10 cellular contexts compared by ENCODE assay signal in genomic region chr15:32730677-32731654, GRCh38. TPM values are rescaled to one million over a fixed set of nuclear protein-coding genes. Genes with fewer than 3 reads are reported as not detected.
DNase-seq lines count a peak whose midpoint lies in the region; ATAC-seq, FAIRE-seq and TF ChIP-seq lines count a peak whose summit lies in the region.
"Had no signal": no experiment of that assay in that cellular context is flagged by ENCODE, and none has a peak within 500 bp of the region (broad histone marks: within the 10 kb centered on the region; RNA-seq: fewer than 3 reads in every experiment).

No MANE protein-coding gene starts in this region.

- peak overlapping the region; percentile 67 for H3K4ac ChIP-seq in IMR-90 (ENCODE audit: low read depth, low read length)

- peak overlapping the region; percentile 8; the same call in 1 of the 2 replicates for H3K18ac ChIP-seq in IMR-90 (ENCODE audit: low read depth, low read length)

- H3K9me1 ChIP-seq in IMR-90 (ENCODE audit: insufficient read depth, low read length) = peaks cover 17% of the 10 kb centered on the region

- no TSS peak for BruUV-seq in IMR-90 (replicated peaks; lab: Mats Ljungman, UMichigan)

- TF ChIP-seq RAD21 in IMR-90 (IDR thresholded peaks at IDR 0.05; ENCODE audit: low read length) = no peak

- peaks cover 3 to 13% (median 8%) of the 10 kb centered on the region in 7 donors for H3K9me3 Mint-ChIP-seq in CD14-positive monocyte
- peaks cover 3% of the 10 kb centered on the region for H3K9me3 Mint-ChIP-seq in stimulated activated effector memory CD8-positive, alpha-beta T cell treated with anti-CD3 and anti-CD28 coated beads, Interleukin-12 subunit alpha, Interleukin-12 subunit beta, amount 100 ng/mL, for 72 hours

- no peak overlapping the region for H3K4me3 ChIP-seq in IMR-90 (ENCODE audit: insufficient read depth, low read depth, low read length)
- H3K4me3 ChIP-seq in bronchial epithelial cell (ENCODE audit: low read depth, low read length) = no peak overlapping the region
- no peak overlapping the region for H3K4me3 ChIP-seq in lung
- H3K4me3 ChIP-seq in Karpas-422 (ENCODE audit: low read length) = no peak overlapping the region

- H3K56ac ChIP-seq in IMR-90 (ENCODE audit: extremely low read depth, insufficient read depth, low read length) = no peak overlapping the region

- no peak for DNase-seq in CD14-positive monocyte (ENCODE audit: low spot score)
- DNase-seq in IMR-90 = no peak
- DNase-seq in bronchial epithelial cell (ENCODE audit: low read depth) = peak; percentile 81
- DNase-seq in lung (ENCODE audit: low spot score) = peak; percentile 71
- DNase-seq in DMS79 treated with DMSO at 0.1 percent for 48 hours (lab: John Stamatoyannopoulos, UW) = no peak
- DNase-seq in Karpas-422 = no peak
- no peak for DNase-seq in activated effector memory CD4-positive, alpha-beta T cell treated with Interleukin-2 at 50 U/mL for 16 hours
- DNase-seq in stimulated activated effector memory CD8-positive, alpha-beta T cell treated with anti-CD3 and anti-CD28 coated beads, Interleukin-12 subunit alpha, Interleukin-12 subunit beta, amount 100 ng/mL, for 72 hours (ENCODE audit: low spot score in 2 of 2) = no peak
- DNase-seq: amniotic stem cell had no signal

- in situ Hi-C loops in IMR-90 (cut with MboI; ENCODE audit: low sequenced_read_pairs) = no loop called here

- ATAC-seq in IMR-90 (ENCODE audit: low read depth) (peak; percentile 44), lung (ENCODE audit: insufficient read depth, low FRiP score) (no peak)
- no peak for ATAC-seq in stimulated activated effector memory CD8-positive, alpha-beta T cell treated with anti-CD3 and anti-CD28 coated beads, Interleukin-12 subunit alpha, Interleukin-12 subunit beta, amount 100 ng/mL, for 72 hours

- peak; percentile 89 for FAIRE-seq in bronchial epithelial cell (lab: Jason Lieb, UNC)

- H3K79me2 ChIP-seq in Karpas-422 (ENCODE audit: low read length) = no peaks in the 10 kb centered on the region

- H3K4me1 Mint-ChIP-seq in CD14-positive monocyte = peaks cover 5% of the 10 kb centered on the region
- H3K4me1 Mint-ChIP-seq in stimulated activated effector memory CD8-positive, alpha-beta T cell treated with anti-CD3 and anti-CD28 coated beads, Interleukin-12 subunit alpha, Interleukin-12 subunit beta, amount 100 ng/mL, for 72 hours = no peaks in the 10 kb centered on the region

- H3K9ac ChIP-seq in IMR-90 (ENCODE audit: low read depth, low read length) (no peak overlapping the region), Karpas-422 (ENCODE audit: low read length) (no peak overlapping the region)

- H4K91ac ChIP-seq in IMR-90 (ENCODE audit: insufficient read depth, low read depth, low read length) = peak overlapping the region; percentile 10; the same call in 1 of the 2 replicates

- peak overlapping the region; percentile 13; the same call in 1 of the 2 replicates for H2BK120ac ChIP-seq in IMR-90 (ENCODE audit: low read depth, low read length)

- peaks cover 5% of the 10 kb centered on the region for H3K4me1 ChIP-seq in IMR-90 (ENCODE audit: control insufficient read depth, insufficient read depth, low read length)
- H3K4me1 ChIP-seq in lung (ENCODE audit: control insufficient read depth in 2 of 2, insufficient read depth in 2 of 2, low read length in 2 of 2) = no peaks in the 10 kb centered on the region
- H3K4me1 ChIP-seq in Karpas-422 (ENCODE audit: low read length) = no peaks in the 10 kb centered on the region

- CTCF ChIA-PET in IMR-90 (lab: Yijun Ruan, JAX) = no interaction called here

- H4K20me1 ChIP-seq in IMR-90 (ENCODE audit: insufficient read depth, low read length) (peaks cover 62% of the 10 kb centered on the region), Karpas-422 (ENCODE audit: insufficient read depth, low read depth, low read length) (no peaks in the 10 kb centered on the region)

- H3K79me1 ChIP-seq in IMR-90 (ENCODE audit: low read depth in 1 of 2, low read length in 2 of 2) = peaks cover 27 to 50% of the 10 kb centered on the region in 2 experiments

- H2BK5ac ChIP-seq in IMR-90 (ENCODE audit: low read depth, low read length, poor library complexity, severe bottlenecking) = peak overlapping the region; percentile 71

- TF ChIP-seq CTCF in CD14-positive monocyte (IDR thresholded peaks at IDR 0.05) (no peak), IMR-90 (conservative IDR thresholded peaks at IDR 0.05; ENCODE audit: low read depth, low read length) (no peak), bronchial epithelial cell (IDR thresholded peaks at IDR 0.05; ENCODE audit: insufficient read depth, low read length, severe bottlenecking) (no peak), lung (IDR thresholded peaks at IDR 0.05; ENCODE audit: control extremely low read depth, extremely low read depth) (no peak)

- peak overlapping the region; percentile 69 for H2AK5ac ChIP-seq in IMR-90 (ENCODE audit: low read depth, low read length)

- WGBS in IMR-90 (ENCODE audit: extremely low coverage in 2 of 2, insufficient read length in 1 of 2), 2 experiments = 75% methylated on average over 4 of the region's 27 CpGs; no CpG with 5 or more reads in 1 of the 2 experiments
- WGBS in lung, 2 donors = 53 to 63% methylated on average over 26 to 27 of the region's 27 CpGs

- 0 out of 2 replicates have a peak overlapping the region, but pooled peaks have one; percentile 3 for H2BK20ac ChIP-seq in IMR-90 (ENCODE audit: low read depth, low read length)

- H3K36me3 ChIP-seq in IMR-90 (ENCODE audit: control insufficient read depth, insufficient read depth, low read length) = peaks cover 58% of the 10 kb centered on the region
- no peaks in the 10 kb centered on the region for H3K36me3 ChIP-seq in bronchial epithelial cell (ENCODE audit: control insufficient read depth, insufficient read depth, low read length)
- H3K36me3 ChIP-seq in lung (ENCODE audit: control insufficient read depth in 2 of 2, insufficient read depth in 2 of 2, low read length in 2 of 2) = no peaks in the 10 kb centered on the region
- H3K36me3 ChIP-seq in Karpas-422 (ENCODE audit: insufficient read depth, low read length) = no peaks in the 10 kb centered on the region

- H3K14ac ChIP-seq in IMR-90 (replicated peaks; ENCODE audit: low read depth, low read length) = peak overlapping the region; percentile 79

- no peak overlapping the region for H3K27ac ChIP-seq in IMR-90 (ENCODE audit: insufficient read depth, low read length)
- no peak overlapping the region for H3K27ac ChIP-seq in lung (ENCODE audit: low read depth in 1 of 2, low read length in 1 of 2)
- no peak overlapping the region for H3K27ac ChIP-seq in Karpas-422 (ENCODE audit: low read length)

- no peaks in the 10 kb centered on the region for H3K36me3 Mint-ChIP-seq in CD14-positive monocyte
- no peaks in the 10 kb centered on the region for H3K36me3 Mint-ChIP-seq in stimulated activated effector memory CD8-positive, alpha-beta T cell treated with anti-CD3 and anti-CD28 coated beads, Interleukin-12 subunit alpha, Interleukin-12 subunit beta, amount 100 ng/mL, for 72 hours

- H3K27me3 ChIP-seq in IMR-90 (ENCODE audit: control insufficient read depth, insufficient read depth, low read length) (no peaks in the 10 kb centered on the region), bronchial epithelial cell (ENCODE audit: control insufficient read depth, insufficient read depth, low read length) (peaks cover 6% of the 10 kb centered on the region), lung (ENCODE audit: control insufficient read depth, insufficient read depth) (no peaks in the 10 kb centered on the region), Karpas-422 (ENCODE audit: low read length) (no peaks in the 10 kb centered on the region)

- dilution Hi-C loops in IMR-90 (cut with HindIII; ENCODE audit: low sequenced_read_pairs, unreplicated experiment) = no loop called here

- no peak overlapping the region for H2BK15ac ChIP-seq in IMR-90 (ENCODE audit: low read depth, low read length)

- H4K8ac ChIP-seq in IMR-90 (ENCODE audit: low read depth in 2 of 2, low read length in 2 of 2) = peak overlapping the region; percentile 25 to 29; a peak in 3 of 4 replicates

- POLR2A ChIA-PET in IMR-90 (lab: Charles Lee; ENCODE audit: unreplicated experiment) = no interaction called here

- H4K5ac ChIP-seq in IMR-90 (ENCODE audit: low read depth, low read length) = peak overlapping the region; percentile 13; the same call in 1 of the 2 replicates

- peak; percentile 8 for TF ChIP-seq POLR2A in IMR-90 (IDR thresholded peaks at IDR 0.05; ENCODE audit: low read depth, low read length)

- H3K4me2 ChIP-seq in IMR-90 (ENCODE audit: low read depth, low read length) (no peak overlapping the region), Karpas-422 (ENCODE audit: low read depth, low read length, poor library complexity, severe bottlenecking) (no peak overlapping the region)

- H2AFZ ChIP-seq in IMR-90 (replicated peaks; ENCODE audit: low read length, poor library complexity) (peak overlapping the region; percentile 45), Karpas-422 (ENCODE audit: low read length) (no peak overlapping the region)

- H3K27ac Mint-ChIP-seq in CD14-positive monocyte = no peak overlapping the region
- no peak overlapping the region for H3K27ac Mint-ChIP-seq in stimulated activated effector memory CD8-positive, alpha-beta T cell treated with anti-CD3 and anti-CD28 coated beads, Interleukin-12 subunit alpha, Interleukin-12 subunit beta, amount 100 ng/mL, for 72 hours

- intact Hi-C loops in CD14-positive monocyte (cut with micrococcal nuclease) (no loop called here), IMR-90 (cut with micrococcal nuclease) (no loop called here)

- H3K9me3 ChIP-seq in IMR-90 (ENCODE audit: control insufficient read depth, insufficient read depth, low read length) = no peaks in the 10 kb centered on the region
- no peaks in the 10 kb centered on the region for H3K9me3 ChIP-seq in lung (ENCODE audit: control insufficient read depth in 2 of 2, insufficient read depth in 1 of 2, low read length in 1 of 2)
- no peaks in the 10 kb centered on the region for H3K9me3 ChIP-seq in Karpas-422 (ENCODE audit: low read length)

- no peaks in the 10 kb centered on the region for H3K9me2 ChIP-seq in Karpas-422 (replicated peaks; ENCODE audit: insufficient read depth, low read length)

- H2AK9ac ChIP-seq in IMR-90 (replicated peaks; ENCODE audit: low read depth, low read length, poor library complexity) = peak overlapping the region; percentile 74

- peak overlapping the region; percentile 5 to 18 for H3K4me3 Mint-ChIP-seq in CD14-positive monocyte
- H3K4me3 Mint-ChIP-seq in stimulated activated effector memory CD8-positive, alpha-beta T cell treated with anti-CD3 and anti-CD28 coated beads, Interleukin-12 subunit alpha, Interleukin-12 subunit beta, amount 100 ng/mL, for 72 hours = no peak overlapping the region

- peaks cover 19 to 25% (median 19%) of the 10 kb centered on the region in 3 donors for H3K27me3 Mint-ChIP-seq in CD14-positive monocyte (ENCODE audit: low read depth in 3 of 3)

- H3K23ac ChIP-seq in IMR-90 (ENCODE audit: low read depth, low read length) = peak overlapping the region; percentile 77

RNA-seq across cellular contexts. Expression of gene GREM1, which starts 13.2 kb away (rescaled TPM):
- polyA plus RNA-seq in CD14-positive monocyte (not detected), IMR-90 (2012; rRNA removed) (852 and 1,130 TPM in 2 replicates), lung (1 to 10 TPM in 1 of 2 donors, under 1 TPM in 1; 0.06 to 1.8 TPM)
- total RNA-seq in IMR-90 (2012; rRNA removed) (848 and 1,032 TPM in 2 replicates), bronchial epithelial cell (0.13 and 3.7 TPM in 2 replicates), lung (1 to 10 TPM; 1.6 to 2.4 TPM)
- 185 and 289 TPM in 2 replicates for polyA plus RNA-seq in IMR-90 (2012; cell fraction: cytosol; rRNA removed)
- polyA plus RNA-seq in IMR-90 (2012; cell fraction: nucleus; rRNA removed; ENCODE audit: low replicate concordance) = 59.3 and 362 TPM in 2 replicates
- total RNA-seq in Karpas-422 (2014; rRNA removed; shearing (Covaris generic); ENCODE audit: low replicate concordance) = not detected in 2 replicates
- total RNA-seq: T-helper 2 cell treated with Interferon-gamma antibody and Interleukin-4, amounts not matched to agents 100 ng/mL and 5 ng/mL, for 36 hours had no signal

Comparison
In these comparisons a context has a peak if more than half of its experiments do, and no peak if none do; other contexts are left out.
1. DNase-seq: peak in bronchial epithelial cell (single experiment) and lung (single experiment); none in CD14-positive monocyte (single experiment), IMR-90 (single experiment), DMS79 treated with DMSO at 0.1 percent for 48 hours (single experiment), Karpas-422 (single experiment), activated effector memory CD4-positive, alpha-beta T cell treated with Interleukin-2 at 50 U/mL for 16 hours (single experiment) and stimulated activated effector memory CD8-positive, alpha-beta T cell treated with anti-CD3 and anti-CD28 coated beads, Interleukin-12 subunit alpha, Interleukin-12 subunit beta, amount 100 ng/mL, for 72 hours (0 of 2).
2. RNA of gene GREM1, which starts 13.2 kb away (total RNA-seq): 848 to 1,032 TPM in IMR-90; 0.13 to 3.7 TPM in bronchial epithelial cell, 1.6 to 2.4 TPM in lung and not detected in Karpas-422; every median in the first group is over 100 times any median in the second.